14 cellular contexts compared by ENCODE assay signal in the genomic region with DNA sequence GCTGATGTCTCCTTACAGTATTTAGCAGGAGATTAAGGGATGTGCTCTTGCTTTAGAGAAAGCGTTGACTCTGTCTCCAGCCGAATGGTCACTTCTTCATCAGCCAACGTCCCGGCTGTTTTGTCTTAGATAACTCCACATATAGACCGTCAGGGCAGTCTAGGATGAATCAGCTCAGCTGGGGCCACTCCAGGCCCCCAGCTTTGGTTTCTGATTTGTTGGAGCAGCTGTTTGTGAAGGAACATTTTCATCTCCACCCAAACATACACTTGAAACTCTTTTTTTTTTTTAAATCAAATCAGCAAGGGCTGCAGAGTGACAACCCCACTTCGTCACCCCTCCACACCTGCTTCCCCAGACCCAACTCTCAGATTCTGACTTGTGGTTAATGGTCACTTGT.
DNase-seq lines count a peak whose midpoint lies in the region; ATAC-seq and TF ChIP-seq lines count a peak whose summit lies in the region.
"Had no signal": no experiment of that assay in that cellular context is flagged by ENCODE, and none has a peak within 500 bp of the region (broad histone marks: within the 10 kb centered on the region; RNA-seq: fewer than 3 reads in every experiment).

No MANE protein-coding gene starts in this region.

- no peak overlapping the region for H3K14ac ChIP-seq in mesenchymal stem cell (ENCODE audit: low read length in 2 of 2)

- H3K9ac ChIP-seq in neural progenitor cell (no peak overlapping the region), mesenchymal stem cell (ENCODE audit: low read length) (no peak overlapping the region)

- 87% methylated on average over 5 of the region's 6 CpGs for WGBS in mesenchymal stem cell

- H3K79me1 ChIP-seq in mesenchymal stem cell (replicated peaks; ENCODE audit: low read length, poor library complexity, severe bottlenecking), result no peaks in the 10 kb centered on the region

- peaks cover 26% of the 10 kb centered on the region for H3K4me1 ChIP-seq in neural progenitor cell
- peaks cover 3% of the 10 kb centered on the region for H3K4me1 ChIP-seq in mesenchymal stem cell (ENCODE audit: control insufficient read depth, insufficient read depth, low read depth, low read length)

- H3K27me3 Mint-ChIP-seq in brain (peaks cover 4% of the 10 kb centered on the region), neural progenitor cell (ENCODE audit: insufficient read depth, low read depth) (peaks cover 4% of the 10 kb centered on the region)
- H3K27me3 Mint-ChIP-seq: CD4-positive, alpha-beta T cell had no signal

- H3K4me3 Mint-ChIP-seq in brain, result no peak overlapping the region
- H3K4me3 Mint-ChIP-seq in neural progenitor cell, result no peak overlapping the region
- H3K4me3 Mint-ChIP-seq: CD4-positive, alpha-beta T cell had no signal

- H3K23ac ChIP-seq in mesenchymal stem cell (ENCODE audit: low read length in 2 of 2), result no peak overlapping the region

- no peak overlapping the region for H3K4ac ChIP-seq in mesenchymal stem cell (ENCODE audit: low read depth in 1 of 2, low read length in 2 of 2)

- no peak overlapping the region for H2BK120ac ChIP-seq in mesenchymal stem cell (ENCODE audit: low read depth, low read length)

- H2AK5ac ChIP-seq in mesenchymal stem cell (ENCODE audit: low read length, severe bottlenecking), result no peak overlapping the region

- no peak overlapping the region for H3K27ac ChIP-seq in neural progenitor cell
- peak overlapping the region; percentile 69 for H3K27ac ChIP-seq in substantia nigra (ENCODE audit: low read depth, low read length, poor library complexity, severe bottlenecking)
- no peak overlapping the region for H3K27ac ChIP-seq in mesenchymal stem cell (ENCODE audit: low read length, poor library complexity, severe bottlenecking)

- H3K18ac ChIP-seq in mesenchymal stem cell (ENCODE audit: low read depth in 1 of 2, low read length in 2 of 2), result no peak overlapping the region

- H3K9me3 ChIP-seq in neural progenitor cell (ENCODE audit: low read depth) (no peaks in the 10 kb centered on the region), mesenchymal stem cell (ENCODE audit: control insufficient read depth, low read length) (no peaks in the 10 kb centered on the region)
- H3K9me3 ChIP-seq: HAP-1 had no signal

- DNase-seq in LHCN-M2 (ENCODE audit: low read depth) (peak; percentile 79), neural progenitor cell (ENCODE audit: low spot score) (no peak), substantia nigra (lab: John Stamatoyannopoulos, UW) (no peak), mesenchymal stem cell (no peak)
- no peak for DNase-seq in activated CD4-positive, alpha-beta T cell treated with anti-CD3 and anti-CD28 coated beads, Interleukin-2, amount 50 U/mL, for 4 hours
- no peak for DNase-seq in stimulated activated CD4-positive, alpha-beta T cell treated with anti-CD3 and anti-CD28 coated beads, Interleukin-2, amount 100 ng/mL, for 24 hours
- DNase-seq: ACHN; C1 segment of cervical spinal cord; Calu3; CD4-positive, alpha-beta T cell; DMS79 had no signal

- H4K91ac ChIP-seq in mesenchymal stem cell (ENCODE audit: low read length), result no peak overlapping the region

- peak overlapping the region in 3 of 5 experiments; percentile 83 to 93 (median 91) for H3K27ac Mint-ChIP-seq in brain
- no peak overlapping the region for H3K27ac Mint-ChIP-seq in neural progenitor cell
- H3K27ac Mint-ChIP-seq: CD4-positive, alpha-beta T cell had no signal

- H2BK15ac ChIP-seq in mesenchymal stem cell (ENCODE audit: low read depth, poor library complexity, severe bottlenecking), result no peak overlapping the region

- no peak overlapping the region for H3K4me2 ChIP-seq in neural progenitor cell
- no peak overlapping the region for H3K4me2 ChIP-seq in mesenchymal stem cell (ENCODE audit: low read length, poor library complexity, severe bottlenecking)

- H3K36me3 Mint-ChIP-seq in brain (no peaks in the 10 kb centered on the region), neural progenitor cell (no peaks in the 10 kb centered on the region)

- H2BK12ac ChIP-seq in mesenchymal stem cell (ENCODE audit: low read length in 2 of 2), result no peak overlapping the region

- H3F3A ChIP-seq in neural progenitor cell (ENCODE audit: low read depth), result peaks cover 8% of the 10 kb centered on the region

- no peaks in the 10 kb centered on the region for H3K36me3 ChIP-seq in neural progenitor cell
- no peaks in the 10 kb centered on the region for H3K36me3 ChIP-seq in mesenchymal stem cell (ENCODE audit: control insufficient read depth in 1 of 2, insufficient read depth in 2 of 2, low read depth in 1 of 2, low read length in 2 of 2)
- H3K36me3 ChIP-seq: HAP-1 had no signal

- H2BK5ac ChIP-seq in mesenchymal stem cell (ENCODE audit: low read depth, low read length, poor library complexity, severe bottlenecking), result no peak overlapping the region

- H3K4me3 ChIP-seq in neural progenitor cell (no peak overlapping the region), mesenchymal stem cell (ENCODE audit: insufficient read depth in 1 of 2, low read depth in 1 of 2, low read length in 2 of 2) (no peak overlapping the region)
- H3K4me3 ChIP-seq: HAP-1 had no signal

- H2AFZ ChIP-seq in neural progenitor cell (replicated peaks), result peak overlapping the region; percentile 58
- no peak overlapping the region for H2AFZ ChIP-seq in mesenchymal stem cell (ENCODE audit: low read depth, low read length)

- no peaks in the 10 kb centered on the region for H3K27me3 ChIP-seq in neural progenitor cell
- no peaks in the 10 kb centered on the region for H3K27me3 ChIP-seq in mesenchymal stem cell (ENCODE audit: control insufficient read depth in 1 of 2, insufficient read depth in 1 of 2, low read length in 2 of 2)

- no peak for TF ChIP-seq CTCF in brain (conservative IDR thresholded peaks at IDR 0.05)
- TF ChIP-seq CTCF in neural progenitor cell (IDR thresholded peaks at IDR 0.05), result no peak

- no peaks in the 10 kb centered on the region for H3K79me2 ChIP-seq in neural progenitor cell (ENCODE audit: low read depth)

- ATAC-seq in HG02973 (IDR thresholded peaks at IDR 0.05; ENCODE audit: unreplicated experiment), result no peak

- H4K8ac ChIP-seq in mesenchymal stem cell (ENCODE audit: low read length), result no peak overlapping the region

- peaks cover 65% of the 10 kb centered on the region for H3K4me1 Mint-ChIP-seq in brain
- peaks cover 45% of the 10 kb centered on the region for H3K4me1 Mint-ChIP-seq in neural progenitor cell

- H4K20me1 ChIP-seq in neural progenitor cell (ENCODE audit: low read depth), result no peaks in the 10 kb centered on the region

- H3K9me3 Mint-ChIP-seq in brain, result peaks cover 0 to 3% (median 0%) of the 10 kb centered on the region in 5 experiments
- H3K9me3 Mint-ChIP-seq in neural progenitor cell, result no peaks in the 10 kb centered on the region
- H3K9me3 Mint-ChIP-seq: CD4-positive, alpha-beta T cell had no signal
